In genomic region chr18:49837889-49838288, GRCh38 we compare ENCODE assay signal across 24 cellular contexts.
"Had no signal": no experiment of that assay in that cellular context is flagged by ENCODE, and none has a peak within 500 bp of the region (broad histone marks: within the 10 kb centered on the region; RNA-seq: fewer than 3 reads in every experiment).

No MANE protein-coding gene starts in this region.

- H2AFZ ChIP-seq: neural progenitor cell had no signal

- H3K27me3 ChIP-seq: cardiac muscle cell, colonic mucosa, heart right ventricle, neural progenitor cell, suprapubic skin, tibial nerve had no signal

- H3K4me1 ChIP-seq: colonic mucosa, neural progenitor cell, spleen, suprapubic skin, tibial nerve had no signal

- H3K9ac ChIP-seq: neural progenitor cell had no signal

- H3K36me3 ChIP-seq: cardiac muscle cell, heart right ventricle, neural progenitor cell, suprapubic skin, tibial nerve had no signal

- H3K4me3 ChIP-seq: cardiac muscle cell, colonic mucosa, heart right ventricle, neural progenitor cell, spleen, suprapubic skin, tibial nerve had no signal

- H3K9me3 ChIP-seq: colonic mucosa, heart right ventricle, spleen, suprapubic skin, tibial nerve had no signal

- H3K4me2 ChIP-seq: neural progenitor cell had no signal

- H3K27ac ChIP-seq: cardiac muscle cell, colonic mucosa, heart right ventricle, neural progenitor cell, spleen, suprapubic skin, tibial nerve had no signal

- DNase-seq: activated CD4-positive, alpha-beta memory T cell treated with anti-CD3 and anti-CD28 coated beads, Interleukin-2, amount 10 ng/mL, durations not matched to agents 7 days and 5 days; activated CD4-positive, alpha-beta T cell treated with anti-CD3 and anti-CD28 coated beads for 1 hour; activated CD4-positive, alpha-beta T cell treated with anti-CD3 and anti-CD28 coated beads, Interleukin-2, amount 10 ng/mL, durations not matched to agents 7 days and 5 days; activated CD8-positive, alpha-beta memory T cell treated with anti-CD3 and anti-CD28 coated beads, Interleukin-2, amount 50 U/mL, for 48 hours; activated gamma-delta T cell treated with Interleukin-2 at 50 U/mL for 16 hours; activated naive CD4-positive, alpha-beta T cell treated with anti-CD3 and anti-CD28 coated beads, Interleukin-2, amount 50 U/mL, for 16 hours; activated T-cell treated with anti-CD3 and anti-CD28 coated beads, Interleukin-2, amount 50 U/mL, for 4 hours; cerebellar nuclear complex; colonic mucosa; effector memory CD4-positive, alpha-beta T cell; foreskin melanocyte; heart right ventricle; natural killer cell; right cardiac atrium; spleen; stimulated activated naive CD4-positive, alpha-beta T cell; T-helper 17 cell; T1000 had no signal

- ATAC-seq: activated T-cell treated with anti-CD3 and anti-CD28 coated beads, Interleukin-2, amount 50 U/mL, for 4 hours; activated T-helper 17 cell treated with anti-CD3 and anti-CD28 coated beads, Interleukin-2, amount 50 U/mL, for 72 hours; heart right ventricle; natural killer cell; right cardiac atrium; T-helper 17 cell; WTC11 had no signal
